13 cellular contexts compared by ENCODE assay signal in the genomic region with DNA sequence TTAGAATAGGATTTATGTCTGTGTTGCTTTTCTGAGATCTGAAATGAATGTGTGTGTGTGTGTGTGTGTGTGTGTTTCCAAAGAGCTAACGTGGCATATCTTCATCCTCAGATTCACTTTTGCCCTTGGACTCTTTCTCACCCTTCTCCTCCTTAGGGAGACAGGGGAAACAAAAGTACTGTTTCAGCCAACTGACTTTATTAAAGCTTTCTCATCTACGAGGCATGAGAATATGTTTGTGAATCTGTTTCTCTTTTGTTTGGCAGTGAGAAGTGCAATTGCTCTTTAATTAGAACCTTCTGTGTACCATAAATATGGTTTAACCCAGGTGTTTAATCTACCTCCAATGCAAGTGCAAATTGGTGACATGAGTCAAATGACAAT.
DNase-seq lines count a peak whose midpoint lies in the region; FAIRE-seq and TF ChIP-seq lines count a peak whose summit lies in the region.
"Had no signal": no experiment of that assay in that cellular context is flagged by ENCODE, and none has a peak within 500 bp of the region (broad histone marks: within the 10 kb centered on the region; RNA-seq: fewer than 3 reads in every experiment).

No MANE protein-coding gene starts in this region.

- no peak for TF ChIP-seq CTCF in fibroblast of pulmonary artery (IDR thresholded peaks at IDR 0.05; ENCODE audit: low read length, missing control alignments)
- TF ChIP-seq CTCF in osteoblast (IDR thresholded peaks at IDR 0.05; ENCODE audit: extremely low read depth, low read depth, low read length), result no peak
- no peak for TF ChIP-seq CTCF in vagina (IDR thresholded peaks at IDR 0.05)

- H4K20me1 ChIP-seq in osteoblast (ENCODE audit: insufficient read depth, low read length), result no peaks in the 10 kb centered on the region

- intact Hi-C loops in vagina (cut with DNase I), result loop anchor here (5.0 kb wide), 1 partner anchor 190 kb away; no protein-coding TSS in a partner anchor

- H3K27me3 ChIP-seq in osteoblast (ENCODE audit: insufficient read depth, low read length) (no peaks in the 10 kb centered on the region), vagina (no peaks in the 10 kb centered on the region)

- FAIRE-seq in HTR-8/SVneo (lab: Jason Lieb, UNC), result no peak

- peak overlapping the region; percentile 72 for H3K4me2 ChIP-seq in osteoblast (ENCODE audit: insufficient read depth, low read length)

- H3K27ac ChIP-seq in osteoblast (ENCODE audit: low read depth, low read length) (peak overlapping the region; percentile 98), vagina (peak overlapping the region; percentile 79)
- H3K27ac ChIP-seq: 22Rv1 had no signal

- peak overlapping the region; percentile 18 for H3K4me3 ChIP-seq in fibroblast of pulmonary artery (replicated peaks; ENCODE audit: low read depth, low read length)
- H3K4me3 ChIP-seq in osteoblast (ENCODE audit: insufficient read depth, low read length), result peak overlapping the region; percentile 34
- H3K4me3 ChIP-seq in vagina, result peak overlapping the region in 1 of 2 donors; percentile 3

- peak overlapping the region; percentile 4 for H2AFZ ChIP-seq in osteoblast (ENCODE audit: low read length)

- TF ChIP-seq POLR2A in vagina (IDR thresholded peaks at IDR 0.05), result no peak

- H3K9me3 ChIP-seq in osteoblast (ENCODE audit: low read depth, low read length), result no peaks in the 10 kb centered on the region
- H3K9me3 ChIP-seq in vagina, result no peaks in the 10 kb centered on the region

- peak in 2 of 3 experiments; percentile 30 to 65 for DNase-seq in NCI-H1417 (lab: John Stamatoyannopoulos, UW)
- no peak for DNase-seq in NCI-H1417 treated with DMSO at 0.1 percent for 48 hours (lab: John Stamatoyannopoulos, UW)
- DNase-seq in fibroblast of pulmonary artery (ENCODE audit: low read depth), result peak; percentile 70
- no peak for DNase-seq in osteoblast (ENCODE audit: insufficient read length, low spot score, missing footprints)
- DNase-seq in vagina (ENCODE audit: extremely low spot score in 2 of 2), result no peak
- no peak for DNase-seq in HTR-8/SVneo (ENCODE audit: insufficient read length, low spot score)
- DNase-seq in D341Med (ENCODE audit: low spot score), result no peak
- DNase-seq in NCI-H510A treated with DMSO at 0.1 percent for 48 hours (lab: John Stamatoyannopoulos, UW), result no peak
- DNase-seq: activated T-cell treated with anti-CD3 and anti-CD28 coated beads, Interleukin-2, amount 50 U/mL, for 1 hour; DMS79; head of caudate nucleus; RPMI8226 had no signal

- H3K4me1 ChIP-seq in osteoblast (ENCODE audit: insufficient read depth, low read length) (peaks cover 57% of the 10 kb centered on the region), vagina (peaks cover 17% of the 10 kb centered on the region)

- no peaks in the 10 kb centered on the region for H3K79me2 ChIP-seq in osteoblast (ENCODE audit: insufficient read depth, low read length)

- no peaks in the 10 kb centered on the region for H3K36me3 ChIP-seq in osteoblast (ENCODE audit: insufficient read depth, low read length)
- no peaks in the 10 kb centered on the region for H3K36me3 ChIP-seq in vagina

Comparison
In these comparisons a context has a peak if more than half of its experiments do, and no peak if none do; other contexts are left out.
1. DNase-seq: peak in NCI-H1417 (2 of 3) and fibroblast of pulmonary artery (single experiment); none in NCI-H1417 treated with DMSO at 0.1 percent for 48 hours (single experiment), osteoblast (single experiment), vagina (0 of 2), HTR-8/SVneo (single experiment), D341Med (single experiment) and NCI-H510A treated with DMSO at 0.1 percent for 48 hours (single experiment).